ENCODE assay signal across 7 cellular contexts in genomic region chr15:41811432-41812195, GRCh38. TPM values are rescaled to one million over a fixed set of nuclear protein-coding genes. Genes with fewer than 3 reads are reported as not detected.
DNase-seq lines count a peak whose midpoint lies in the region; ATAC-seq and TF ChIP-seq lines count a peak whose summit lies in the region.

No MANE protein-coding gene starts in this region.

- POLR2A ChIA-PET in T-cell (lab: Charles Lee) = interaction anchor here in 1 of 2 donors (0.7 to 1.2 kb wide), 2 partner anchors 34 to 38 kb away, joined by 3 to 4 read pairs; partner anchors contain the start of gene MAPKBP1

- H3K4me1 Mint-ChIP-seq in T-cell = peaks cover 17% of the 10 kb centered on the region in 3 donors
- peaks cover 10% of the 10 kb centered on the region for H3K4me1 Mint-ChIP-seq in activated naive CD8-positive, alpha-beta T cell treated with anti-CD3 and anti-CD28 coated beads, Interleukin-2, amount 50 U/mL, for 24 hours

- H3K36me3 ChIP-seq in heart right ventricle = peaks cover 0 to 48% (median under 1%) of the 10 kb centered on the region in 9 donors

- H3K9me3 ChIP-seq in heart right ventricle = no peaks in the 10 kb centered on the region

- peak overlapping the region in 1 of 2 donors; percentile 48 for H3K27ac Mint-ChIP-seq in T-cell
- H3K27ac Mint-ChIP-seq in activated naive CD8-positive, alpha-beta T cell treated with anti-CD3 and anti-CD28 coated beads, Interleukin-2, amount 50 U/mL, for 24 hours = no peak overlapping the region

- intact Hi-C loops in heart right ventricle (cut with DNase I) = loop anchor here (1.0 to 10.0 kb wide), 12 partner anchors 37 to 347 kb away; partner anchors contain the start of genes MAPKBP1 (in 7 of the 10) and TYRO3 (in 5 of the 10)

- no peaks in the 10 kb centered on the region for H3K9me3 Mint-ChIP-seq in T-cell
- H3K9me3 Mint-ChIP-seq in activated naive CD8-positive, alpha-beta T cell treated with anti-CD3 and anti-CD28 coated beads, Interleukin-2, amount 50 U/mL, for 24 hours = no peaks in the 10 kb centered on the region

- ATAC-seq in T-cell (replicated peaks in 1 of 4) (peak; percentile 89 to 98 (median 90)), heart right ventricle (peak; percentile 85 to 96 (median 92)), HG02678 (IDR thresholded peaks at IDR 0.05; ENCODE audit: unreplicated experiment) (no peak)
- ATAC-seq in activated naive CD8-positive, alpha-beta T cell treated with anti-CD3 and anti-CD28 coated beads, Interleukin-2, amount 50 U/mL, for 24 hours = peak; percentile 88

- H3K27me3 Mint-ChIP-seq in T-cell = no peaks in the 10 kb centered on the region
- H3K27me3 Mint-ChIP-seq in activated naive CD8-positive, alpha-beta T cell treated with anti-CD3 and anti-CD28 coated beads, Interleukin-2, amount 50 U/mL, for 24 hours = no peaks in the 10 kb centered on the region

- WGBS in heart right ventricle, 2 donors = 48 to 51% methylated on average over 18 of the region's 18 CpGs

- H3K36me3 Mint-ChIP-seq in T-cell = peaks cover 19% of the 10 kb centered on the region
- peaks cover 4% of the 10 kb centered on the region for H3K36me3 Mint-ChIP-seq in activated naive CD8-positive, alpha-beta T cell treated with anti-CD3 and anti-CD28 coated beads, Interleukin-2, amount 50 U/mL, for 24 hours (ENCODE audit: low read depth)

- H3K4me1 ChIP-seq in heart right ventricle = peaks cover 0 to 20% (median 6%) of the 10 kb centered on the region in 9 donors

- DNase-seq in MV-4-11 (lab: John Stamatoyannopoulos, UW) (peak; percentile 66), T-cell (peak; percentile 43 to 77 (median 69)), heart right ventricle (peak; percentile 86), renal cortical epithelial cell (ENCODE audit: low read depth) (peak; percentile 67)
- peak; percentile 78 for DNase-seq in activated naive CD8-positive, alpha-beta T cell treated with anti-CD3 and anti-CD28 coated beads, Interleukin-2, amount 50 U/mL, for 24 hours

- H3K4me3 ChIP-seq in heart right ventricle = no peak overlapping the region

- peak; percentile 88 for TF ChIP-seq CTCF in GM12874 (IDR thresholded peaks at IDR 0.05; ENCODE audit: insufficient read depth, low read depth, low read length)
- peak; percentile 77 to 95 (median 92) for TF ChIP-seq CTCF in heart right ventricle (IDR thresholded peaks at IDR 0.05)

- CTCF ChIA-PET in T-cell (lab: Charles Lee) = interaction anchor here (0.8 to 5.8 kb wide), 15 partner anchors 9 to 346 kb away, joined by 3 to 104 read pairs (median 4); partner anchors contain the start of gene MAPKBP1 (in 2 of the 2)

- H3K27me3 ChIP-seq in heart right ventricle = no peaks in the 10 kb centered on the region

- H3K4me3 Mint-ChIP-seq in T-cell = no peak overlapping the region
- no peak overlapping the region for H3K4me3 Mint-ChIP-seq in activated naive CD8-positive, alpha-beta T cell treated with anti-CD3 and anti-CD28 coated beads, Interleukin-2, amount 50 U/mL, for 24 hours

- H3K27ac ChIP-seq in heart right ventricle = no peak overlapping the region

RNA-seq across cellular contexts. Expression of gene JMJD7, which starts 16.3 kb away (rescaled TPM):
- 10 to 100 TPM; 35.8 to 72.7 (median 45.3) TPM for total RNA-seq in T-cell
- 10 to 100 TPM; 11.0 to 20.9 (median 12.9) TPM for total RNA-seq in heart right ventricle
- 10 to 100 TPM in 1 of 2 donors, 1 to 10 TPM in 1; 8.6 to 23.0 TPM for polyA plus RNA-seq in heart right ventricle
- 4.4 and 6.6 TPM in 2 replicates for total RNA-seq in renal cortical epithelial cell

RNA-seq across cellular contexts. Expression of gene PLA2G4B, which starts 27.0 kb away (rescaled TPM):
- total RNA-seq in T-cell = 10 to 100 TPM; 32.0 to 55.8 (median 44.9) TPM
- total RNA-seq in heart right ventricle = 1 to 10 TPM; 1.6 to 6.7 (median 3.2) TPM
- 10 to 100 TPM in 1 of 2 donors, 1 to 10 TPM in 1; 2.7 to 16.0 TPM for polyA plus RNA-seq in heart right ventricle
- total RNA-seq in renal cortical epithelial cell = 0.52 and 0.80 TPM in 2 replicates

RNA-seq across cellular contexts. Expression of gene MAPKBP1, which starts 37.3 kb away (rescaled TPM):
- total RNA-seq in T-cell (10 to 100 TPM; 37.0 to 44.8 (median 38.2) TPM), heart right ventricle (10 to 100 TPM in 9 of 10 donors, 1 to 10 TPM in 1; 8.3 to 17.0 (median 13.3) TPM), renal cortical epithelial cell (8.9 and 18.9 TPM in 2 replicates)
- 10 to 100 TPM in 1 of 2 donors, 1 to 10 TPM in 1; 3.4 to 27.2 TPM for polyA plus RNA-seq in heart right ventricle

Comparison
In these comparisons a context has a peak if more than half of its experiments do, and no peak if none do; other contexts are left out.
1. RNA of gene PLA2G4B, which starts 27.0 kb away (total RNA-seq): 32.0 to 55.8 TPM in T-cell; 1.6 to 6.7 TPM in heart right ventricle and 0.52 to 0.80 TPM in renal cortical epithelial cell; every median in the first group is over 4 times any median in the second.
2. Peak in every context shown above with its lines, with median percentiles within 50 percentile points of each other: DNase-seq.